Comparison of ENCODE assay signal across 8 cellular contexts in genomic region chr10:99658622-99659030, GRCh38. TPM values are rescaled to one million over a fixed set of nuclear protein-coding genes. Genes with fewer than 3 reads are reported as not detected.
A peak's percentile ranks its signal among the peaks of the same experiment; 100 is the strongest.
DNase-seq lines count a peak whose midpoint lies in the region; ATAC-seq, FAIRE-seq and TF ChIP-seq lines count a peak whose summit lies in the region.

No MANE protein-coding gene starts in this region.

- H3K27ac ChIP-seq in H1 (ENCODE audit: low read depth, low read length): no peak overlapping the region

- H3K27me3 Mint-ChIP-seq in stimulated activated memory B cell treated with anti-CD40 and anti-IgM and Interleukin-4, amounts not matched to agents 10 μg/mL and 1 μg/mL and 100 μg/mL, for 72 hours: peaks cover 3% of the 10 kb centered on the region

- H3K18ac ChIP-seq in H1 (ENCODE audit: extremely low read depth, low read length): no peak overlapping the region

- ATAC-seq in HG03460 (IDR thresholded peaks at IDR 0.05; ENCODE audit: unreplicated experiment) (peak; percentile 8), esophagus mucosa (no peak)
- ATAC-seq in stimulated activated memory B cell treated with anti-CD40 and anti-IgM and Interleukin-4, amounts not matched to agents 10 μg/mL and 1 μg/mL and 100 μg/mL, for 72 hours: no peak

- TF ChIP-seq CTCF in BJ (IDR thresholded peaks at IDR 0.05; ENCODE audit: insufficient read depth, low read depth, low read length) (no peak), H1 (IDR thresholded peaks at IDR 0.05; ENCODE audit: control extremely low read depth in 1 of 3, insufficient read depth in 1 of 3, low read depth in 1 of 3, low read length in 3 of 3) (no peak), GM13976 (IDR thresholded peaks at IDR 0.05; ENCODE audit: borderline replicate concordance, control extremely low read depth, extremely low read depth, insufficient read depth, missing control alignments) (no peak)

- H2BK5ac ChIP-seq in H1 (ENCODE audit: low read depth, low read length): no peak overlapping the region; the same call in 1 of the 2 replicates

- H3K9ac ChIP-seq in H1 (replicated peaks in 1 of 4; ENCODE audit: extremely low read depth in 1 of 4, low read depth in 3 of 4, low read length in 3 of 4): peak overlapping the region in 3 of 4 experiments; percentile 24 to 56 (median 54); a peak in 6 of 7 replicates
- peak overlapping the region; percentile 81 for H3K9ac ChIP-seq in mucosa of stomach (ENCODE audit: low read length)

- H4K8ac ChIP-seq in H1 (ENCODE audit: extremely low read depth, insufficient read depth, low read length): peak overlapping the region; percentile 26; the same call in 1 of the 2 replicates

- peaks cover 6% of the 10 kb centered on the region; the same call in 1 of the 2 replicates for H3K23me2 ChIP-seq in H1 (ENCODE audit: low read depth, low read length)

- H2BK120ac ChIP-seq in H1 (replicated peaks; ENCODE audit: low read depth, low read length): no peak overlapping the region

- H3K79me1 ChIP-seq in H1 (ENCODE audit: low read depth, low read length): no peaks in the 10 kb centered on the region

- H3K4me1 ChIP-seq in H1 (replicated peaks in 1 of 4; ENCODE audit: control insufficient read depth in 3 of 4, insufficient read depth in 4 of 4, low read length in 3 of 4) (no peaks in the 10 kb centered on the region; a peak in 1 of 7 replicates), mucosa of stomach (ENCODE audit: control insufficient read depth, insufficient read depth, low read length) (peaks cover 12% of the 10 kb centered on the region)

- 6% methylated on average over 24 of the region's 24 CpGs; no CpG with 5 or more reads in 1 of the 2 experiments for WGBS in H1 (ENCODE audit: extremely low coverage in 1 of 2, insufficient coverage in 1 of 2, insufficient read length in 1 of 2, insufficient replicate concordance in 2 of 2, low coverage in 1 of 2, low lambda C conversion rate in 2 of 2, missing lambda C conversion rate in 1 of 2), 2 experiments

- H2BK15ac ChIP-seq in H1 (ENCODE audit: low read length): no peak overlapping the region

- DNase-seq in BJ (ENCODE audit: low read depth) (no peak), H1 (ENCODE audit: low read depth in 1 of 2, low spot score in 2 of 2) (peak in 1 of 2 experiments; percentile 50), GM13976 (ENCODE audit: low spot score) (no peak)
- peak; percentile 12 to 21 for DNase-seq in activated CD4-positive, alpha-beta T cell treated with anti-CD3 and anti-CD28 coated beads, Interleukin-2, amount 50 U/mL, for 24 hours (ENCODE audit: low read depth in 1 of 2, low spot score in 1 of 2)

- peak overlapping the region; percentile 28 for H3K4ac ChIP-seq in H1 (replicated peaks; ENCODE audit: insufficient read length, low read depth, low read length)

- H3K36me3 ChIP-seq in BJ (ENCODE audit: control insufficient read depth, insufficient read depth, low read length): 0 out of 2 replicates have a peak, but pooled peaks cover 2% of the 10 kb centered on the region
- no peaks in the 10 kb centered on the region; a peak in 1 of 8 replicates for H3K36me3 ChIP-seq in H1 (ENCODE audit: control insufficient read depth in 2 of 4, insufficient read depth in 4 of 4, low read length in 3 of 4)
- H3K36me3 ChIP-seq in mucosa of stomach (ENCODE audit: control insufficient read depth, insufficient read depth, low read length): no peaks in the 10 kb centered on the region

- CTCF ChIA-PET in BJ (lab: Yijun Ruan, JAX): interaction anchor here (3.1 kb wide), 1 partner anchor 28 kb away, joined by 10 read pairs; no protein-coding TSS in a partner anchor
- CTCF ChIA-PET in H1 (lab: Charles Lee; ENCODE audit: partially characterized antibody): interaction anchor here (0.8 to 3.1 kb wide), 6 partner anchors 33 to 101 kb away, joined by 3 to 11 read pairs (median 4); no protein-coding TSS in a partner anchor

- no peaks in the 10 kb centered on the region for H4K20me1 ChIP-seq in H1 (replicated peaks in 1 of 2; ENCODE audit: control insufficient read depth in 1 of 2, insufficient read depth in 2 of 2, low read length in 2 of 2)

- H3K36me3 Mint-ChIP-seq in stimulated activated memory B cell treated with anti-CD40 and anti-IgM and Interleukin-4, amounts not matched to agents 10 μg/mL and 1 μg/mL and 100 μg/mL, for 72 hours: peaks cover 11% of the 10 kb centered on the region

- H2BK12ac ChIP-seq in H1 (ENCODE audit: low read depth, low read length): no peak overlapping the region

- H2AFZ ChIP-seq in H1 (ENCODE audit: low read length): peak overlapping the region; percentile 97

- peak overlapping the region; percentile 85 for H3K27ac Mint-ChIP-seq in stimulated activated memory B cell treated with anti-CD40 and anti-IgM and Interleukin-4, amounts not matched to agents 10 μg/mL and 1 μg/mL and 100 μg/mL, for 72 hours

- H4K91ac ChIP-seq in H1 (replicated peaks; ENCODE audit: insufficient read length, low read length): no peak overlapping the region

- in situ Hi-C loops in GM13976 (cut with MboI; ENCODE audit: low sequenced_read_pairs, unreplicated experiment): no loop called here

- no peak for FAIRE-seq in H1 (lab: Jason Lieb, UNC)

- H3K4me1 Mint-ChIP-seq in stimulated activated memory B cell treated with anti-CD40 and anti-IgM and Interleukin-4, amounts not matched to agents 10 μg/mL and 1 μg/mL and 100 μg/mL, for 72 hours: peaks cover 37% of the 10 kb centered on the region

- no peak for TF ChIP-seq POLR2A in H1 (IDR thresholded peaks at IDR 0.05; ENCODE audit: control extremely low read depth in 1 of 2, low read depth in 2 of 2, low read length in 2 of 2)

- peak overlapping the region; percentile 92 for H3K4me3 Mint-ChIP-seq in stimulated activated memory B cell treated with anti-CD40 and anti-IgM and Interleukin-4, amounts not matched to agents 10 μg/mL and 1 μg/mL and 100 μg/mL, for 72 hours

- H3K9me3 Mint-ChIP-seq in stimulated activated memory B cell treated with anti-CD40 and anti-IgM and Interleukin-4, amounts not matched to agents 10 μg/mL and 1 μg/mL and 100 μg/mL, for 72 hours: no peaks in the 10 kb centered on the region

- H3K9me3 ChIP-seq in H1 (ENCODE audit: insufficient read depth in 2 of 2, low read depth in 1 of 2, low read length in 1 of 2): no peaks in the 10 kb centered on the region
- no peaks in the 10 kb centered on the region for H3K9me3 ChIP-seq in mucosa of stomach (ENCODE audit: control insufficient read depth, low read length)

- H3K23ac ChIP-seq in H1 (ENCODE audit: insufficient read length): no peak overlapping the region

- peak overlapping the region; percentile 79 to 87 for H3K4me2 ChIP-seq in H1 (ENCODE audit: insufficient read depth in 1 of 2, low read depth in 2 of 2, low read length in 2 of 2)

- no peaks in the 10 kb centered on the region for H3K79me2 ChIP-seq in H1 (ENCODE audit: control insufficient read depth in 1 of 2, insufficient read depth in 2 of 2, low read length in 2 of 2)

- H3K27me3 ChIP-seq in BJ (ENCODE audit: control insufficient read depth, insufficient read depth, low read length): no peaks in the 10 kb centered on the region
- peaks cover 0 to 11% (median 2%) of the 10 kb centered on the region in 4 experiments; a peak in 5 of 7 replicates for H3K27me3 ChIP-seq in H1 (replicated peaks in 1 of 4; ENCODE audit: control insufficient read depth in 3 of 4, extremely low read depth in 1 of 4, insufficient read depth in 3 of 4, low read length in 3 of 4)
- H3K27me3 ChIP-seq in mucosa of stomach (ENCODE audit: control insufficient read depth, insufficient read depth, low read length): no peaks in the 10 kb centered on the region

- H2BK20ac ChIP-seq in H1 (ENCODE audit: low read length): no peak overlapping the region

- no peak for TF ChIP-seq EP300 in H1 (IDR thresholded peaks at IDR 0.05; ENCODE audit: borderline replicate concordance in 1 of 2, low read depth in 2 of 2, low read length in 2 of 2)

- H3K56ac ChIP-seq in H1 (replicated peaks; ENCODE audit: insufficient read length, low read depth, low read length): no peak overlapping the region

- POLR2A ChIA-PET in BJ (lab: Charles Lee): interaction anchor here (0.6 to 0.9 kb wide), 2 partner anchors 51 to 73 kb away, joined by 3 to 5 read pairs; partner anchors contain the start of genes COX15 and CUTC
- POLR2A ChIA-PET in H1 (lab: Charles Lee; ENCODE audit: partially characterized antibody): interaction anchor here (1.5 to 3.0 kb wide), 2 partner anchors 9 to 37 kb away, joined by 4 to 23 read pairs; partner anchors contain the start of gene SLC25A28

- no peak for TF ChIP-seq RAD21 in H1 (IDR thresholded peaks at IDR 0.05 in 1 of 2, conservative IDR thresholded peaks at IDR 0.05 in 1 of 2; ENCODE audit: low read depth in 2 of 2, low read length in 2 of 2)

- H2AK5ac ChIP-seq in H1 (ENCODE audit: low read depth, low read length): no peak overlapping the region

- peak overlapping the region; percentile 99 for H3K4me3 ChIP-seq in BJ (ENCODE audit: low read depth, low read length)
- H3K4me3 ChIP-seq in H1 (ENCODE audit: extremely low read depth in 1 of 4, insufficient read depth in 2 of 4, low read depth in 3 of 4, low read length in 4 of 4): peak overlapping the region; percentile 64 to 92 (median 88)
- H3K4me3 ChIP-seq in mucosa of stomach (ENCODE audit: low read length): peak overlapping the region; percentile 81

- no peak overlapping the region for H4K5ac ChIP-seq in H1 (ENCODE audit: insufficient read length, low read depth, low read length)

- H3K14ac ChIP-seq in H1 (ENCODE audit: insufficient read length): no peak overlapping the region

RNA-seq across cellular contexts. Expression of gene ENTPD7, which starts 0.7 kb away (rescaled TPM):
- polyA plus RNA-seq in BJ (2011; rRNA removed) (13.6 and 16.4 TPM in 2 replicates), H1 (2011; rRNA removed) (3.9 and 5.0 TPM in 2 replicates)
- 19.5 and 24.7 TPM in 2 replicates for polyA minus RNA-seq in BJ (2011; rRNA and poly(A)+ RNA removed)
- total RNA-seq in H1 (2021; fragmentation: NEBNext Ultra II Directional; extraction: Animal tissue kit (Norgen Biotek cat#: 25700)): 14.3 and 15.6 TPM in 2 replicates
- 3.8 TPM for polyA plus RNA-seq in H1 (2011; cell fraction: cytosol; rRNA removed)
- 4.9 TPM for polyA plus RNA-seq in H1 (2011; cell fraction: nucleus; rRNA removed)
- polyA plus RNA-seq in H1 (2012, experiment 1 of 2): 4.3 to 6.0 TPM (median 5.4 TPM) in 4 replicates
- polyA plus RNA-seq in H1 (2012, experiment 2 of 2): 1.4 TPM
- polyA plus RNA-seq in H1 (2013, experiment 1 of 2): 8.6 TPM
- 10.5 TPM for polyA plus RNA-seq in H1 (2013, experiment 2 of 2)
- polyA minus RNA-seq in H1 (2011; rRNA and poly(A)+ RNA removed): 21.0 and 26.2 TPM in 2 replicates
- polyA minus RNA-seq in H1 (2011; cell fraction: cytosol; rRNA and poly(A)+ RNA removed): 8.7 TPM
- polyA minus RNA-seq in H1 (2011; cell fraction: nucleus; rRNA and poly(A)+ RNA removed): 17.0 TPM
- 16.0 TPM for total RNA-seq in esophagus mucosa

RNA-seq across cellular contexts. Expression of gene SLC25A28, which starts 38.4 kb away (rescaled TPM):
- 33.7 and 38.9 TPM in 2 replicates for polyA plus RNA-seq in BJ (2011; rRNA removed)
- polyA minus RNA-seq in BJ (2011; rRNA and poly(A)+ RNA removed): 22.0 and 38.1 TPM in 2 replicates
- total RNA-seq in H1 (2021; fragmentation: NEBNext Ultra II Directional; extraction: Animal tissue kit (Norgen Biotek cat#: 25700)): 17.2 and 20.6 TPM in 2 replicates
- polyA plus RNA-seq in H1 (2011; rRNA removed): 16.3 and 18.5 TPM in 2 replicates
- 23.0 TPM for polyA plus RNA-seq in H1 (2011; cell fraction: cytosol; rRNA removed)
- 58.1 TPM for polyA plus RNA-seq in H1 (2011; cell fraction: nucleus; rRNA removed)
- 16.1 to 20.2 TPM (median 19.5 TPM) in 4 replicates for polyA plus RNA-seq in H1 (2012, experiment 1 of 2)
- 14.8 TPM for polyA plus RNA-seq in H1 (2012, experiment 2 of 2)
- polyA plus RNA-seq in H1 (2013, experiment 1 of 2): 24.6 TPM
- polyA plus RNA-seq in H1 (2013, experiment 2 of 2): 20.8 TPM
- polyA minus RNA-seq in H1 (2011; rRNA and poly(A)+ RNA removed): 18.4 and 19.7 TPM in 2 replicates
- 13.3 TPM for polyA minus RNA-seq in H1 (2011; cell fraction: cytosol; rRNA and poly(A)+ RNA removed)
- polyA minus RNA-seq in H1 (2011; cell fraction: nucleus; rRNA and poly(A)+ RNA removed): 17.9 TPM
- total RNA-seq in esophagus mucosa: 35.8 TPM

Comparison
In these comparisons a context has a peak if more than half of its experiments do, and no peak if none do; other contexts are left out.
1. DNase-seq: peak in activated CD4-positive, alpha-beta T cell treated with anti-CD3 and anti-CD28 coated beads, Interleukin-2, amount 50 U/mL, for 24 hours (2 of 2); none in BJ (single experiment) and GM13976 (single experiment).
2. Peak in every context shown above with its lines, with median percentiles within 50 percentile points of each other: H3K4me3 ChIP-seq.